9 cellular contexts compared by ENCODE assay signal in the genomic region with DNA sequence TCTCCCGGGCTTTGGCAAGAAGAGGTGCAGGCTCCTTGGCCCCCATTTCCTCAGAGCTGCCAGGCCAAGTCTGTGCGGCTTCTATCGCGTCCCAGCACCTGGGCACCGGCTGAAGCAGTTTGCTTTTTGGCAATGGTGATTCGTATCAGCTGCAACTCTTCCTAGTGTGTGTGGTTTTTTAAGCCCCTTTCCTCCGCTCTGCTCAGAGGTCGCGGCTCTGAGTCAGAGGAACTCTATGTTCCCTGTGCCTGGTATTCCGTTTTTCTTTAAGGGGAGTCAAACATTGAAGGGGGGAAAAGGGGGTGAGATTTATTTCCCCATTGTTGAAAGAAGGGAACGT. TPM values are rescaled to one million over a fixed set of nuclear protein-coding genes. Genes with fewer than 3 reads are reported as not detected.
DNase-seq lines count a peak whose midpoint lies in the region; ATAC-seq, FAIRE-seq and TF ChIP-seq lines count a peak whose summit lies in the region.
"Had no signal": no experiment of that assay in that cellular context is flagged by ENCODE, and none has a peak within 500 bp of the region (broad histone marks: within the 10 kb centered on the region; RNA-seq: fewer than 3 reads in every experiment).

No MANE protein-coding gene starts in this region.

- no TSS peak for BruUV-seq in HepG2 (replicated peaks; lab: Mats Ljungman, UMichigan)

- in situ Hi-C loops in HepG2 (cut with HindIII; ENCODE audit: extremely low pct_ligation_motif_present, low pct_unique_long_range_greater_than_20kb), result loop anchor here (10.0 kb wide), 1 partner anchor 137 kb away; a partner anchor contains a TSS

- intact Hi-C loops in breast epithelium (cut with DNase I; ENCODE audit: low total_unique reads) (loop anchor here (2.0 kb wide), 1 partner anchor 65 kb away; no protein-coding TSS in a partner anchor), HepG2 (cut with micrococcal nuclease; ENCODE audit: unreplicated experiment) (loop anchor here (5.0 to 10.0 kb wide), 2 partner anchors 159 to 237 kb away; a partner anchor contains a TSS), tibial artery (cut with DNase I; ENCODE audit: low total_unique reads) (loop anchor here (5.0 kb wide), 2 partner anchors 71 to 1199 kb away; a partner anchor contains a TSS)

- POLR2A ChIA-PET in HepG2 (lab: Yijun Ruan, JAX), result interaction anchor here (1.8 to 3.4 kb wide), 2 partner anchors 9 to 13 kb away, joined by 12 to 39 read pairs; a partner anchor contains a TSS

- DNase-seq in NCI-H82 (lab: John Stamatoyannopoulos, UW), result peak; percentile 78
- no peak for DNase-seq in NCI-H82 treated with DMSO at 0.1 percent for 48 hours (lab: John Stamatoyannopoulos, UW; ENCODE audit: unreplicated experiment)
- DNase-seq in MV-4-11 (lab: John Stamatoyannopoulos, UW), result peak; percentile 35
- no peak for DNase-seq in breast epithelium (ENCODE audit: low spot score in 2 of 2)
- no peak for DNase-seq in HepG2 (ENCODE audit: low spot score)
- DNase-seq in tibial artery, result peak; percentile 40 to 70
- DNase-seq in NCI-H2029 (lab: John Stamatoyannopoulos, UW), result no peak
- DNase-seq in activated CD8-positive, alpha-beta memory T cell treated with anti-CD3 and anti-CD28 coated beads for 24 hours, result no peak

- H3K27me3 ChIP-seq in breast epithelium (no peaks in the 10 kb centered on the region), HepG2 (ENCODE audit: control insufficient read depth in 1 of 2, insufficient read depth in 2 of 2, low read length in 2 of 2) (peaks cover 0 to 4% of the 10 kb centered on the region in 2 experiments; a peak in 3 of 5 replicates), tibial artery (no peaks in the 10 kb centered on the region)

- H3K36me3 ChIP-seq in breast epithelium (no peaks in the 10 kb centered on the region), HepG2 (replicated peaks in 1 of 2; ENCODE audit: control insufficient read depth in 1 of 2, insufficient read depth in 2 of 2, low read length in 2 of 2) (peaks cover 0 to 8% of the 10 kb centered on the region in 2 experiments; a peak in 2 of 5 replicates), tibial artery (peaks cover 0 to 11% (median 7%) of the 10 kb centered on the region in 3 donors)

- ATAC-seq in HepG2, result peak; percentile 59

- no peak for TF ChIP-seq CTCF in breast epithelium (IDR thresholded peaks at IDR 0.05)
- no peak for TF ChIP-seq CTCF in HepG2 (CRISPR knock-in tag; IDR thresholded peaks at IDR 0.05)
- no peak for TF ChIP-seq CTCF in tibial artery (IDR thresholded peaks at IDR 0.05)

- H4K20me1 ChIP-seq in HepG2 (ENCODE audit: insufficient read depth, low read length), result peaks cover 10% of the 10 kb centered on the region; the same call in 1 of the 2 replicates

- TF ChIP-seq EP300 in HepG2 (IDR thresholded peaks at IDR 0.05; ENCODE audit: low read depth in 2 of 2, low read length in 2 of 2), result no peak
- no peak for TF ChIP-seq EP300 in HepG2 (CRISPR knock-in tag; IDR thresholded peaks at IDR 0.05; ENCODE audit: borderline replicate concordance)

- CTCF ChIA-PET in HepG2 (lab: Yijun Ruan, JAX; ENCODE audit: low intra/inter-chr PET ratio, low total read pairs), result no interaction called here

- peak overlapping the region; percentile 79 to 99 (median 99) for H3K4me3 ChIP-seq in breast epithelium
- H3K4me3 ChIP-seq in HepG2 (replicated peaks in 1 of 3; ENCODE audit: insufficient read depth in 1 of 3, low read depth in 2 of 3, low read length in 3 of 3), result peak overlapping the region; percentile 87 to 97 (median 91)
- H3K4me3 ChIP-seq in tibial artery, result peak overlapping the region; percentile 69 to 83

- H3K79me2 ChIP-seq in HepG2 (ENCODE audit: insufficient read depth, low read length), result peaks cover 56% of the 10 kb centered on the region

- no peak for TF ChIP-seq RAD21 in HepG2 (CRISPR knock-in tag; IDR thresholded peaks at IDR 0.05)

- no peak overlapping the region for H2AFZ ChIP-seq in HepG2 (ENCODE audit: low read length)

- H3K4me1 ChIP-seq in breast epithelium (no peaks in the 10 kb centered on the region), HepG2 (ENCODE audit: insufficient read depth, low read length) (peaks cover 51% of the 10 kb centered on the region), tibial artery (peaks cover 0 to 39% (median 21%) of the 10 kb centered on the region in 4 donors)

- H3K27ac ChIP-seq in breast epithelium, result peak overlapping the region; percentile 95 to 97
- H3K27ac ChIP-seq in HepG2 (ENCODE audit: extremely low read length, insufficient read depth, low read length), result peak overlapping the region; percentile 97
- H3K27ac ChIP-seq in tibial artery, result peak overlapping the region; percentile 88 to 96

- TF ChIP-seq POLR2A in breast epithelium (IDR thresholded peaks at IDR 0.05) (no peak), HepG2 (IDR thresholded peaks at IDR 0.05; ENCODE audit: insufficient read depth in 1 of 2, low read depth in 2 of 2, low read length in 2 of 2) (no peak)

- H3K4me2 ChIP-seq in HepG2 (ENCODE audit: low read depth, low read length), result peak overlapping the region; percentile 93

- no peak for FAIRE-seq in HepG2 (lab: Jason Lieb, UNC)

- peak overlapping the region; percentile 93 for H3K9ac ChIP-seq in HepG2 (ENCODE audit: insufficient read depth, low read depth, low read length)

- 0% methylated on average over 10 of the region's 11 CpGs for WGBS in HepG2 (ENCODE audit: low lambda C conversion rate)

- H3K9me3 ChIP-seq in breast epithelium, result no peaks in the 10 kb centered on the region
- H3K9me3 ChIP-seq in HepG2 (ENCODE audit: low read length), result no peaks in the 10 kb centered on the region
- H3K9me3 ChIP-seq in tibial artery, result no peaks in the 10 kb centered on the region

RNA-seq across cellular contexts. Expression of a gene that starts 0.9 kb away (rescaled TPM):
- total RNA-seq in breast epithelium, result 10 to 100 TPM; 74.4 to 93.3 (median 82.0) TPM
- total RNA-seq in HepG2 (2016; rRNA removed; fragmentation: Illumina TruSeq; extraction: Trizol), result 38.9 and 48.9 TPM in 2 replicates
- 18.2 and 23.7 TPM in 2 replicates for total RNA-seq in HepG2 (2016; cell fraction: cytosol; rRNA removed; fragmentation: Illumina TruSeq; extraction: Trizol; ENCODE audit: low read depth)
- total RNA-seq in HepG2 (2016; cell fraction: insoluble cytoplasmic fraction; rRNA removed; fragmentation: Illumina TruSeq; extraction: Trizol), result 43.7 and 56.0 TPM in 2 replicates
- 24.2 and 24.4 TPM in 2 replicates for total RNA-seq in HepG2 (2016; cell fraction: membrane; rRNA removed; fragmentation: Illumina TruSeq; extraction: Trizol)
- 70.4 and 70.9 TPM in 2 replicates for total RNA-seq in HepG2 (2016; cell fraction: nucleus; rRNA removed; fragmentation: Illumina TruSeq; extraction: Trizol)
- 50.7 and 55.3 TPM in 2 replicates for polyA plus RNA-seq in HepG2 (2011; rRNA removed)
- polyA plus RNA-seq in HepG2 (2011; cell fraction: cytosol; rRNA removed), result 22.8 and 25.0 TPM in 2 replicates
- polyA plus RNA-seq in HepG2 (2011; cell fraction: nucleus; rRNA removed), result 65.8 and 93.8 TPM in 2 replicates
- polyA plus RNA-seq in HepG2 (2012), result 19.5 and 22.5 TPM in 2 replicates
- polyA plus RNA-seq in HepG2 (2016; cell fraction: cytosol; fragmentation: Illumina TruSeq; extraction: Trizol; ENCODE audit: low read depth), result 3.6 and 3.9 TPM in 2 replicates
- polyA plus RNA-seq in HepG2 (2016; cell fraction: insoluble cytoplasmic fraction; fragmentation: Illumina TruSeq; extraction: Trizol; ENCODE audit: low read depth), result 35.8 and 49.4 TPM in 2 replicates
- polyA plus RNA-seq in HepG2 (2016; cell fraction: membrane; fragmentation: Illumina TruSeq; extraction: Trizol; ENCODE audit: low read depth), result 7.3 and 8.2 TPM in 2 replicates
- 36.5 and 48.8 TPM in 2 replicates for polyA plus RNA-seq in HepG2 (2016; cell fraction: nucleus; fragmentation: Illumina TruSeq; extraction: Trizol; ENCODE audit: insufficient read depth, low read depth)
- 194 and 251 TPM in 2 replicates for polyA minus RNA-seq in HepG2 (2011; rRNA and poly(A)+ RNA removed; ENCODE audit: low replicate concordance)
- 31.1 and 35.2 TPM in 2 replicates for polyA minus RNA-seq in HepG2 (2011; cell fraction: cytosol; rRNA and poly(A)+ RNA removed)
- 121 and 148 TPM in 2 replicates for polyA minus RNA-seq in HepG2 (2011; cell fraction: nucleus; rRNA and poly(A)+ RNA removed)

RNA-seq across cellular contexts. Expression of a gene that starts 13.3 kb away (rescaled TPM):
- total RNA-seq in breast epithelium, result 10 to 100 TPM in 2 of 3 donors, 1 to 10 TPM in 1; 9.9 to 20.5 (median 13.1) TPM
- 16.7 and 22.7 TPM in 2 replicates for total RNA-seq in HepG2 (2016; rRNA removed; fragmentation: Illumina TruSeq; extraction: Trizol)
- 1.6 and 1.9 TPM in 2 replicates for total RNA-seq in HepG2 (2016; cell fraction: cytosol; rRNA removed; fragmentation: Illumina TruSeq; extraction: Trizol; ENCODE audit: low read depth)
- total RNA-seq in HepG2 (2016; cell fraction: insoluble cytoplasmic fraction; rRNA removed; fragmentation: Illumina TruSeq; extraction: Trizol), result 18.0 and 23.8 TPM in 2 replicates
- total RNA-seq in HepG2 (2016; cell fraction: membrane; rRNA removed; fragmentation: Illumina TruSeq; extraction: Trizol), result 4.4 and 5.9 TPM in 2 replicates
- 8.9 and 12.6 TPM in 2 replicates for total RNA-seq in HepG2 (2016; cell fraction: nucleus; rRNA removed; fragmentation: Illumina TruSeq; extraction: Trizol)
- polyA plus RNA-seq in HepG2 (2011; rRNA removed), result 6.1 and 6.4 TPM in 2 replicates
- 4.3 and 5.6 TPM in 2 replicates for polyA plus RNA-seq in HepG2 (2011; cell fraction: cytosol; rRNA removed)
- polyA plus RNA-seq in HepG2 (2011; cell fraction: nucleus; rRNA removed), result 3.2 and 6.3 TPM in 2 replicates
- 4.5 and 6.3 TPM in 2 replicates for polyA plus RNA-seq in HepG2 (2012)
- polyA plus RNA-seq in HepG2 (2016; cell fraction: cytosol; fragmentation: Illumina TruSeq; extraction: Trizol; ENCODE audit: low read depth), result 0.51 and 0.66 TPM in 2 replicates
- 17.7 and 18.8 TPM in 2 replicates for polyA plus RNA-seq in HepG2 (2016; cell fraction: insoluble cytoplasmic fraction; fragmentation: Illumina TruSeq; extraction: Trizol; ENCODE audit: low read depth)
- 1.5 and 1.8 TPM in 2 replicates for polyA plus RNA-seq in HepG2 (2016; cell fraction: membrane; fragmentation: Illumina TruSeq; extraction: Trizol; ENCODE audit: low read depth)
- 11.3 and 15.7 TPM in 2 replicates for polyA plus RNA-seq in HepG2 (2016; cell fraction: nucleus; fragmentation: Illumina TruSeq; extraction: Trizol; ENCODE audit: insufficient read depth, low read depth)
- polyA minus RNA-seq in HepG2 (2011; rRNA and poly(A)+ RNA removed; ENCODE audit: low replicate concordance), result 4.2 and 5.9 TPM in 2 replicates
- 4.1 and 5.1 TPM in 2 replicates for polyA minus RNA-seq in HepG2 (2011; cell fraction: cytosol; rRNA and poly(A)+ RNA removed)
- polyA minus RNA-seq in HepG2 (2011; cell fraction: nucleus; rRNA and poly(A)+ RNA removed), result 6.6 and 7.7 TPM in 2 replicates

RNA-seq across cellular contexts. Expression of a gene that starts 55.8 kb away (rescaled TPM):
- total RNA-seq in breast epithelium, result not detected
- total RNA-seq in HepG2 (2016; rRNA removed; fragmentation: Illumina TruSeq; extraction: Trizol), result not detected in 2 replicates
- not detected in 2 replicates for total RNA-seq in HepG2 (2016; cell fraction: cytosol; rRNA removed; fragmentation: Illumina TruSeq; extraction: Trizol; ENCODE audit: low read depth)
- not detected in 2 replicates for total RNA-seq in HepG2 (2016; cell fraction: insoluble cytoplasmic fraction; rRNA removed; fragmentation: Illumina TruSeq; extraction: Trizol)
- not detected in 2 replicates for total RNA-seq in HepG2 (2016; cell fraction: membrane; rRNA removed; fragmentation: Illumina TruSeq; extraction: Trizol)
- total RNA-seq in HepG2 (2016; cell fraction: nucleus; rRNA removed; fragmentation: Illumina TruSeq; extraction: Trizol), result not detected in 2 replicates
- not detected in 2 replicates for polyA plus RNA-seq in HepG2 (2011; rRNA removed)
- not detected in 2 replicates for polyA plus RNA-seq in HepG2 (2011; cell fraction: cytosol; rRNA removed)
- polyA plus RNA-seq in HepG2 (2011; cell fraction: nucleus; rRNA removed), result not detected in 2 replicates
- polyA plus RNA-seq in HepG2 (2012), result not detected in 2 replicates
- polyA plus RNA-seq in HepG2 (2016; cell fraction: cytosol; fragmentation: Illumina TruSeq; extraction: Trizol; ENCODE audit: low read depth), result not detected in 2 replicates
- not detected in 2 replicates for polyA plus RNA-seq in HepG2 (2016; cell fraction: insoluble cytoplasmic fraction; fragmentation: Illumina TruSeq; extraction: Trizol; ENCODE audit: low read depth)
- polyA plus RNA-seq in HepG2 (2016; cell fraction: membrane; fragmentation: Illumina TruSeq; extraction: Trizol; ENCODE audit: low read depth), result not detected in 2 replicates
- not detected in 2 replicates for polyA plus RNA-seq in HepG2 (2016; cell fraction: nucleus; fragmentation: Illumina TruSeq; extraction: Trizol; ENCODE audit: insufficient read depth, low read depth)
- polyA minus RNA-seq in HepG2 (2011; rRNA and poly(A)+ RNA removed; ENCODE audit: low replicate concordance), result not detected in 2 replicates
- polyA minus RNA-seq in HepG2 (2011; cell fraction: cytosol; rRNA and poly(A)+ RNA removed), result not detected in 2 replicates
- polyA minus RNA-seq in HepG2 (2011; cell fraction: nucleus; rRNA and poly(A)+ RNA removed), result not detected in 2 replicates
- total RNA-seq: dermis microvascular lymphatic vessel endothelial cell had no signal

Comparison
In these comparisons a context has a peak if more than half of its experiments do, and no peak if none do; other contexts are left out.
1. DNase-seq: peak in NCI-H82 (single experiment), MV-4-11 (single experiment) and tibial artery (2 of 2); none in NCI-H82 treated with DMSO at 0.1 percent for 48 hours (single experiment), breast epithelium (0 of 2), HepG2 (single experiment), NCI-H2029 (single experiment) and activated CD8-positive, alpha-beta memory T cell treated with anti-CD3 and anti-CD28 coated beads for 24 hours (single experiment).
2. Peak in every context shown above with its lines, with median percentiles within 50 percentile points of each other: H3K27ac ChIP-seq and H3K4me3 ChIP-seq.